ENCODE assay signal across 9 cellular contexts in the genomic region with DNA sequence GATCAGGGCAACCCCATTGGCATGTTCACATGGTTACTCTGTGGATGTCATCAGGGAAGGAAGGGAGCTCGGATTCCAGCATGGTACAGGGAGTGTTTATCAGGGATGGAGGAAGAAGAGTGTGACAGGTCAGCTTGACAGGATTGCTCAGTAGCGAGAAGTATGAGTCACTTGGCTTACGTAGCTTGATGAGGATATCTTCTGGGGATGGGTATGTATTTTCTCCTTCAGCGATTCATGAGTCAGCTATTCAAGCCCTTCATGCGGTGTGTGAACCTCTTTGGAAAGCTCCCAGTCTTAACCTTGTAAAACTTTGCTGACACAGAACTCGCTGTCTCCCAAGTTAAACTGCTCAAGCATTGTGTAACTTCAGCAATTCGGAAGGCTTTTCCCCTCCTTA.
A peak's percentile ranks its signal among the peaks of the same experiment; 100 is the strongest.
DNase-seq lines count a peak whose midpoint lies in the region; ATAC-seq, FAIRE-seq and TF ChIP-seq lines count a peak whose summit lies in the region.
"Had no signal": no experiment of that assay in that cellular context is flagged by ENCODE, and none has a peak within 500 bp of the region (broad histone marks: within the 10 kb centered on the region; RNA-seq: fewer than 3 reads in every experiment).

No MANE protein-coding gene starts in this region.

- H3K4me3 ChIP-seq in gastrocnemius medialis: peak overlapping the region in 1 of 4 donors; percentile 10

- peak overlapping the region; percentile 62 for H3K27ac ChIP-seq in foreskin keratinocyte
- H3K27ac ChIP-seq in gastrocnemius medialis: peak overlapping the region; percentile 74 to 88 (median 76)

- H3K36me3 ChIP-seq in gastrocnemius medialis: no peaks in the 10 kb centered on the region

- TF ChIP-seq CTCF in foreskin keratinocyte (conservative IDR thresholded peaks at IDR 0.05): no peak
- TF ChIP-seq CTCF in gastrocnemius medialis (IDR thresholded peaks at IDR 0.05 in 4 of 5, conservative IDR thresholded peaks at IDR 0.05 in 1 of 5): no peak

- in situ Hi-C loops in gastrocnemius medialis (cut with MboI; ENCODE audit: low sequenced_read_pairs in 4 of 4): loop anchor here in 1 of 4 donors (5.0 kb wide), 1 partner anchor 45 kb away; no protein-coding TSS in a partner anchor

- no peaks in the 10 kb centered on the region for H3K27me3 ChIP-seq in foreskin keratinocyte
- no peaks in the 10 kb centered on the region for H3K27me3 ChIP-seq in gastrocnemius medialis

- DNase-seq in RCC 7860 (ENCODE audit: low spot score): peak; percentile 93
- DNase-seq in foreskin keratinocyte: peak; percentile 96 to 99
- DNase-seq in gastrocnemius medialis: peak; percentile 82 to 83
- no peak for DNase-seq in NCI-H2196 treated with DMSO at 0.1 percent for 48 hours (lab: John Stamatoyannopoulos, UW; ENCODE audit: unreplicated experiment)
- no peak for DNase-seq in inferior parietal cortex (ENCODE audit: extremely low spot score)
- DNase-seq: NCI-H2029 treated with DMSO at 0.1 percent for 48 hours had no signal

- no peaks in the 10 kb centered on the region for H3K9me3 ChIP-seq in gastrocnemius medialis

- peak; percentile 90 for FAIRE-seq in RCC 7860 (lab: Jason Lieb, UNC)

- H3K4me1 ChIP-seq in foreskin keratinocyte (peaks cover 5% of the 10 kb centered on the region), gastrocnemius medialis (peaks cover 45 to 52% of the 10 kb centered on the region in 2 donors)

- peak; percentile 15 for ATAC-seq in GM21786 (IDR thresholded peaks at IDR 0.05; ENCODE audit: unreplicated experiment)
- peak; percentile 100 for ATAC-seq in foreskin keratinocyte
- peak; percentile 96 to 99 for ATAC-seq in gastrocnemius medialis
- no peak for ATAC-seq in HG03139 (IDR thresholded peaks at IDR 0.05; ENCODE audit: unreplicated experiment)
- ATAC-seq in HG02885 (IDR thresholded peaks at IDR 0.05; ENCODE audit: poor library complexity, unreplicated experiment): no peak

- intact Hi-C loops in gastrocnemius medialis (cut with DNase I; ENCODE audit: low total_unique reads): loop anchor here (1.0 kb wide), 2 partner anchors 37 to 435 kb away; a partner anchor contains a TSS

- TF ChIP-seq POLR2A in gastrocnemius medialis (IDR thresholded peaks at IDR 0.05): no peak

Comparison
In these comparisons a context has a peak if more than half of its experiments do, and no peak if none do; other contexts are left out.
1. ATAC-seq: peak in GM21786 (single experiment), foreskin keratinocyte (single experiment) and gastrocnemius medialis (2 of 2); none in HG03139 (single experiment) and HG02885 (single experiment).
2. DNase-seq: peak in RCC 7860 (single experiment), foreskin keratinocyte (2 of 2) and gastrocnemius medialis (2 of 2); none in NCI-H2196 treated with DMSO at 0.1 percent for 48 hours (single experiment) and inferior parietal cortex (single experiment).